Comparison of ENCODE assay signal across 8 cellular contexts in genomic region chr5:181259283-181259682, GRCh38. TPM values are rescaled to one million over a fixed set of nuclear protein-coding genes. Genes with fewer than 3 reads are reported as not detected.
DNase-seq lines count a peak whose midpoint lies in the region; ATAC-seq and TF ChIP-seq lines count a peak whose summit lies in the region.

No MANE protein-coding gene starts in this region.

- peaks cover 49% of the 10 kb centered on the region for H3K4me1 Mint-ChIP-seq in dendritic cell treated with granulocyte-macrophage colony-stimulating factor and Interleukin-4, amounts not matched to agents 40 ng/mL and 50 ng/mL, for 4 days (ENCODE audit: low read depth)
- peaks cover 47 to 64% of the 10 kb centered on the region in 2 donors for H3K4me1 Mint-ChIP-seq in natural killer cell treated with Interleukin-12 subunit alpha and Interleukin-12 subunit beta and Interleukin-15 and Interleukin-18, amount 100 ng/mL, for 72 hours (ENCODE audit: low read depth in 2 of 2)

- peaks cover 72% of the 10 kb centered on the region for H3K36me3 Mint-ChIP-seq in dendritic cell treated with granulocyte-macrophage colony-stimulating factor and Interleukin-4, amounts not matched to agents 40 ng/mL and 50 ng/mL, for 4 days (ENCODE audit: low read depth)
- peaks cover 19% of the 10 kb centered on the region for H3K36me3 Mint-ChIP-seq in natural killer cell treated with Interleukin-12 subunit alpha and Interleukin-12 subunit beta and Interleukin-15 and Interleukin-18, amount 100 ng/mL, for 72 hours

- H3K4me3 Mint-ChIP-seq in dendritic cell treated with granulocyte-macrophage colony-stimulating factor and Interleukin-4, amounts not matched to agents 40 ng/mL and 50 ng/mL, for 4 days = peak overlapping the region; percentile 85
- peak overlapping the region; percentile 100 for H3K4me3 Mint-ChIP-seq in natural killer cell treated with Interleukin-12 subunit alpha and Interleukin-12 subunit beta and Interleukin-15 and Interleukin-18, amount 100 ng/mL, for 72 hours

- ATAC-seq in natural killer cell treated with Interleukin-12 subunit alpha and Interleukin-12 subunit beta and Interleukin-15 and Interleukin-18, amount 100 ng/mL, for 72 hours = no peak

- H3K27me3 Mint-ChIP-seq in dendritic cell treated with granulocyte-macrophage colony-stimulating factor and Interleukin-4, amounts not matched to agents 40 ng/mL and 50 ng/mL, for 4 days = no peaks in the 10 kb centered on the region
- no peaks in the 10 kb centered on the region for H3K27me3 Mint-ChIP-seq in natural killer cell treated with Interleukin-12 subunit alpha and Interleukin-12 subunit beta and Interleukin-15 and Interleukin-18, amount 100 ng/mL, for 72 hours

- peak overlapping the region; percentile 99 for H3K4me3 ChIP-seq in AG10803 (ENCODE audit: low read length)
- peak overlapping the region; percentile 76 for H3K4me3 ChIP-seq in Jurkat, Clone E6-1 (ENCODE audit: low read length)

- no peak for DNase-seq in AG10803 (ENCODE audit: low read depth)
- no peak for DNase-seq in Jurkat, Clone E6-1 (ENCODE audit: low read depth, low spot score)
- DNase-seq in natural killer cell treated with Interleukin-12 subunit alpha and Interleukin-12 subunit beta and Interleukin-15 and Interleukin-18, amount 100 ng/mL, for 72 hours (ENCODE audit: low spot score) = no peak
- no peak for DNase-seq in activated CD4-positive, CD25-positive, alpha-beta regulatory T cell (lab: John Stamatoyannopoulos, UW)
- DNase-seq in stimulated activated CD4-positive, alpha-beta T cell treated with anti-CD3 and anti-CD28 coated beads, Interleukin-2, amount 100 ng/mL, for 48 hours = no peak
- DNase-seq in COLO668 (lab: John Stamatoyannopoulos, UW; ENCODE audit: unreplicated experiment) = no peak
- DNase-seq in OCI-M1 (lab: John Stamatoyannopoulos, UW) = no peak

- H3K27ac Mint-ChIP-seq in dendritic cell treated with granulocyte-macrophage colony-stimulating factor and Interleukin-4, amounts not matched to agents 40 ng/mL and 50 ng/mL, for 4 days = peak overlapping the region; percentile 90
- H3K27ac Mint-ChIP-seq in natural killer cell treated with Interleukin-12 subunit alpha and Interleukin-12 subunit beta and Interleukin-15 and Interleukin-18, amount 100 ng/mL, for 72 hours = peak overlapping the region; percentile 96 to 99

- no peak for TF ChIP-seq CTCF in AG10803 (conservative IDR thresholded peaks at IDR 0.05; ENCODE audit: low read length)

- intact Hi-C loops in dendritic cell treated with granulocyte-macrophage colony-stimulating factor and Interleukin-4, amounts not matched to agents 40 ng/mL and 50 ng/mL, for 4 days (cut with micrococcal nuclease) = no loop called here

- no peaks in the 10 kb centered on the region for H3K9me3 Mint-ChIP-seq in dendritic cell treated with granulocyte-macrophage colony-stimulating factor and Interleukin-4, amounts not matched to agents 40 ng/mL and 50 ng/mL, for 4 days
- H3K9me3 Mint-ChIP-seq in natural killer cell treated with Interleukin-12 subunit alpha and Interleukin-12 subunit beta and Interleukin-15 and Interleukin-18, amount 100 ng/mL, for 72 hours = no peaks in the 10 kb centered on the region

RNA-seq across cellular contexts. Expression of gene TRIM52, which starts 1.7 kb away (rescaled TPM):
- polyA plus RNA-seq in Jurkat, Clone E6-1 (2012; ENCODE audit: insufficient read depth, insufficient read length) = 13.5 TPM
- total RNA-seq in natural killer cell treated with Interleukin-12 subunit alpha and Interleukin-12 subunit beta and Interleukin-15 and Interleukin-18, amount 100 ng/mL, for 72 hours = 10 to 100 TPM; 22.3 to 33.2 TPM

RNA-seq across cellular contexts. Expression of gene RACK1, which starts 15.6 kb away (rescaled TPM):
- 3,610 TPM for polyA plus RNA-seq in Jurkat, Clone E6-1 (2012; ENCODE audit: insufficient read depth, insufficient read length)
- 1,000 to 10,000 TPM; 1,525 to 1,671 TPM for total RNA-seq in natural killer cell treated with Interleukin-12 subunit alpha and Interleukin-12 subunit beta and Interleukin-15 and Interleukin-18, amount 100 ng/mL, for 72 hours

RNA-seq across cellular contexts. Expression of gene TRIM41, which starts 36.2 kb away (rescaled TPM):
- polyA plus RNA-seq in Jurkat, Clone E6-1 (2012; ENCODE audit: insufficient read depth, insufficient read length) = 44.7 TPM
- 10 to 100 TPM; 29.5 to 50.6 TPM for total RNA-seq in natural killer cell treated with Interleukin-12 subunit alpha and Interleukin-12 subunit beta and Interleukin-15 and Interleukin-18, amount 100 ng/mL, for 72 hours

RNA-seq across cellular contexts. Expression of gene TRIM7, which starts 54.3 kb away (rescaled TPM):
- polyA plus RNA-seq in Jurkat, Clone E6-1 (2012; ENCODE audit: insufficient read depth, insufficient read length) = not detected
- total RNA-seq in natural killer cell treated with Interleukin-12 subunit alpha and Interleukin-12 subunit beta and Interleukin-15 and Interleukin-18, amount 100 ng/mL, for 72 hours = 1 to 10 TPM in 1 of 2 donors, not detected in 1; 1.3 TPM
